17 cellular contexts compared by ENCODE assay signal in the genomic region with DNA sequence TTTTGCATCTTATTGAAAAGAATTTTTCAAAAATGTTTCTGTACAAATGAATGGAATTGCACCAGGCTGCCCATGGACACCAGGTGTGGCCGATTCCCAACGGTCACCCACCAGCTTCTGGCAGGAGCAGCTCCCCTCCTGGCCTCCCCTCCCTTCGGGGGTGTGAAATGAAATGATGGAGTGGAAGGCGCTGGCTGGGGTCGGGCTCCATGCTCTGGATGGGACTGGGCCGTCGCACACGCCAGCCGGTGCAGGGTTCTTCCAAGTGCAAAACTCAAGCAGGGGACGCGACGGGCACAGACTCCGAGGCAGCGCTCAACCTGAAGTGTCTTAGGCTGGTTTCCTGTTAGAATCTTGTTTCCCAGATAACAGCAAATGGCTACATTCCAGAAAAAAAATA. TPM values are rescaled to one million over a fixed set of nuclear protein-coding genes. Genes with fewer than 3 reads are reported as not detected.
DNase-seq lines count a peak whose midpoint lies in the region; ATAC-seq and TF ChIP-seq lines count a peak whose summit lies in the region.
"Had no signal": no experiment of that assay in that cellular context is flagged by ENCODE, and none has a peak within 500 bp of the region (broad histone marks: within the 10 kb centered on the region; RNA-seq: fewer than 3 reads in every experiment).

No MANE protein-coding gene starts in this region.

- DNase-seq in Caco-2 = no peak
- DNase-seq in GM13977 (ENCODE audit: low spot score) = peak; percentile 24
- no peak for DNase-seq in Panc1 (ENCODE audit: low read depth, low spot score)
- DNase-seq in nephron progenitor cell = no peak
- no peak for DNase-seq in NCI-H1092 treated with DMSO at 0.1 percent for 48 hours (lab: John Stamatoyannopoulos, UW)
- no peak for DNase-seq in GM10248 (ENCODE audit: extremely low spot score)
- no peak for DNase-seq in T-helper 9 cell
- DNase-seq: GDM1, Karpas-422, MG63, NCI-H1048, NCI-H1436 treated with DMSO at 0.1 percent for 48 hours, NCI-H2029, NCI-H345, NCI-H524 treated with DMSO at 0.1 percent for 48 hours had no signal

- TF ChIP-seq CTCF in Caco-2 (IDR thresholded peaks at IDR 0.05; ENCODE audit: insufficient read depth in 1 of 2, low read depth in 1 of 2, low read length in 1 of 2, severe bottlenecking in 1 of 2, unreplicated experiment in 1 of 2) (no peak), GM13977 (IDR thresholded peaks at IDR 0.05; ENCODE audit: extremely low read depth, insufficient read depth, missing control alignments) (no peak), Panc1 (IDR thresholded peaks at IDR 0.05) (no peak), nephron progenitor cell (IDR thresholded peaks at IDR 0.05) (no peak), GM10248 (IDR thresholded peaks at IDR 0.05; ENCODE audit: control extremely low read depth, extremely low read depth, low read depth, missing control alignments) (no peak)

- POLR2A ChIA-PET in Caco-2 (lab: Charles Lee) (no interaction called here), Panc1 (lab: Charles Lee) (interaction anchor here (0.6 kb wide), 1 partner anchor 30 kb away, joined by 7 read pairs; no protein-coding TSS in a partner anchor), GM10248 (lab: Yijun Ruan, JAX) (no interaction called here)

- H3K4me1 ChIP-seq in Caco-2 (no peaks in the 10 kb centered on the region), Panc1 (ENCODE audit: control insufficient read depth, insufficient read depth, low read length) (no peaks in the 10 kb centered on the region)

- H3K27me3 Mint-ChIP-seq in Caco-2 (ENCODE audit: insufficient read depth, unreplicated experiment) (no peaks in the 10 kb centered on the region), nephron progenitor cell (ENCODE audit: low read depth, poor library complexity) (no peaks in the 10 kb centered on the region)

- no peak for ATAC-seq in Panc1

- H3K4me1 Mint-ChIP-seq in Caco-2 (ENCODE audit: low read depth, unreplicated experiment) = no peaks in the 10 kb centered on the region
- no peaks in the 10 kb centered on the region for H3K4me1 Mint-ChIP-seq in nephron progenitor cell
- H3K4me1 Mint-ChIP-seq: CD14-positive monocyte had no signal

- H3K27ac Mint-ChIP-seq in Caco-2 (ENCODE audit: unreplicated experiment) (no peak overlapping the region), nephron progenitor cell (peak overlapping the region; percentile 90)

- intact Hi-C loops in Caco-2 (cut with micrococcal nuclease; ENCODE audit: unreplicated experiment) = no loop called here
- intact Hi-C loops in Panc1 (cut with micrococcal nuclease; ENCODE audit: unreplicated experiment) = no loop called here

- H3K36me3 Mint-ChIP-seq in Caco-2 (ENCODE audit: insufficient read depth, unreplicated experiment) (peaks cover 74% of the 10 kb centered on the region), nephron progenitor cell (ENCODE audit: low read depth) (peaks cover 20% of the 10 kb centered on the region)

- no peak overlapping the region for H3K4me3 Mint-ChIP-seq in Caco-2 (ENCODE audit: unreplicated experiment)
- H3K4me3 Mint-ChIP-seq in nephron progenitor cell = no peak overlapping the region
- H3K4me3 Mint-ChIP-seq: CD14-positive monocyte had no signal

- H3K9me3 Mint-ChIP-seq in Caco-2 (ENCODE audit: unreplicated experiment) (no peaks in the 10 kb centered on the region), nephron progenitor cell (no peaks in the 10 kb centered on the region)

- H3K4me3 ChIP-seq in Caco-2 (ENCODE audit: low read depth, low read length) = no peak overlapping the region
- H3K4me3 ChIP-seq in Panc1 (ENCODE audit: low read depth in 2 of 2, low read length in 2 of 2) = no peak overlapping the region
- H3K4me3 ChIP-seq: MG63 had no signal

- H3K9me3 ChIP-seq in Caco-2 (no peaks in the 10 kb centered on the region), Panc1 (ENCODE audit: control insufficient read depth, insufficient read depth, low read depth, low read length) (no peaks in the 10 kb centered on the region)
- H3K9me3 ChIP-seq: MG63 had no signal

- CTCF ChIA-PET in Caco-2 (lab: Charles Lee) = interaction anchor here (1.1 kb wide), 1 partner anchor 76 kb away, joined by 3 read pairs; no protein-coding TSS in a partner anchor
- CTCF ChIA-PET in Panc1 (lab: Charles Lee) = interaction anchor here (0.5 to 0.6 kb wide), 2 partner anchors 11 to 64 kb away, joined by 3 to 4 read pairs; no protein-coding TSS in a partner anchor
- CTCF ChIA-PET in GM10248 (lab: Yijun Ruan, JAX) = interaction anchor here (1.2 to 2.5 kb wide), 2 partner anchors 10 to 22 kb away, joined by 3 to 11 read pairs; partner anchors contain the start of gene CALR3

- H3K27me3 ChIP-seq in Caco-2 (replicated peaks; ENCODE audit: control insufficient read depth, insufficient read depth, low read length) (no peaks in the 10 kb centered on the region), Panc1 (ENCODE audit: control insufficient read depth, insufficient read depth, low read length) (no peaks in the 10 kb centered on the region)
- H3K27me3 ChIP-seq: MG63 had no signal

- H3K36me3 ChIP-seq in Caco-2 (ENCODE audit: control insufficient read depth, insufficient read depth, low read length) = peaks cover 2% of the 10 kb centered on the region; the same call in 1 of the 2 replicates
- H3K36me3 ChIP-seq in Panc1 (ENCODE audit: control insufficient read depth, insufficient read depth, low read length) = no peaks in the 10 kb centered on the region; the same call in 1 of the 2 replicates

- H3K27ac ChIP-seq in Panc1 (ENCODE audit: low read length) = no peak overlapping the region

- BruUV-seq in Caco-2 (replicated peaks; lab: Mats Ljungman, UMichigan) (TSS peak; percentile 87), Panc1 (replicated peaks; lab: Mats Ljungman, UMichigan) (TSS peak; percentile 95)

- in situ Hi-C loops in GM13977 (cut with MboI; ENCODE audit: low pct_unique_long_range_greater_than_20kb, low sequenced_read_pairs, unreplicated experiment) (no loop called here), Panc1 (cut with HindIII; ENCODE audit: low pct_unique_long_range_greater_than_20kb, low sequenced_read_pairs) (no loop called here)

RNA-seq across cellular contexts. Expression of gene C19orf44, which starts 21.9 kb away (rescaled TPM):
- total RNA-seq in Caco-2 (2022) = 3.4 and 4.6 TPM in 2 replicates
- 4.4 TPM for total RNA-seq in Panc1 (2021; ENCODE audit: unreplicated experiment)
- polyA plus RNA-seq in Panc1 (2012; ENCODE audit: insufficient read length) = 6.0 TPM

RNA-seq across cellular contexts. Expression of gene CALR3, which starts 22.1 kb away (rescaled TPM):
- total RNA-seq in Caco-2 (2022) (0.32 TPM in 1 of 2 replicates, not detected in the other), Panc1 (2021; ENCODE audit: unreplicated experiment) (not detected)
- polyA plus RNA-seq in Panc1 (2012; ENCODE audit: insufficient read length) = not detected
- polyA plus RNA-seq: AG04450, CD14-positive monocyte had no signal

RNA-seq across cellular contexts. Expression of gene CHERP, which starts 24.2 kb away (rescaled TPM):
- total RNA-seq in Caco-2 (2022) (66.1 and 78.6 TPM in 2 replicates), Panc1 (2021; ENCODE audit: unreplicated experiment) (48.3 TPM)
- polyA plus RNA-seq in Panc1 (2012; ENCODE audit: insufficient read length) = 49.8 TPM

RNA-seq across cellular contexts. Expression of gene EPS15L1, which starts 46.3 kb away (rescaled TPM):
- total RNA-seq in Caco-2 (2022) (45.0 and 52.5 TPM in 2 replicates), Panc1 (2021; ENCODE audit: unreplicated experiment) (34.2 TPM)
- 27.1 TPM for polyA plus RNA-seq in Panc1 (2012; ENCODE audit: insufficient read length)

RNA-seq across cellular contexts. Expression of gene SLC35E1, which starts 54.2 kb away (rescaled TPM):
- 37.9 and 41.3 TPM in 2 replicates for total RNA-seq in Caco-2 (2022)
- total RNA-seq in Panc1 (2021; ENCODE audit: unreplicated experiment) = 43.5 TPM
- 48.2 TPM for polyA plus RNA-seq in Panc1 (2012; ENCODE audit: insufficient read length)
